10 cellular contexts compared by ENCODE assay signal in genomic region chr2:156456616-156457015, GRCh38. TPM values are rescaled to one million over a fixed set of nuclear protein-coding genes. Genes with fewer than 3 reads are reported as not detected.
DNase-seq lines count a peak whose midpoint lies in the region; ATAC-seq and TF ChIP-seq lines count a peak whose summit lies in the region.
"Had no signal": no experiment of that assay in that cellular context is flagged by ENCODE, and none has a peak within 500 bp of the region (broad histone marks: within the 10 kb centered on the region; RNA-seq: fewer than 3 reads in every experiment).

No MANE protein-coding gene starts in this region.

- no peaks in the 10 kb centered on the region for H3K36me3 ChIP-seq in mesendoderm (ENCODE audit: control insufficient read depth, insufficient read depth, low read length)
- no peaks in the 10 kb centered on the region for H3K36me3 ChIP-seq in MG63

- ATAC-seq in GM18858 (IDR thresholded peaks at IDR 0.05; ENCODE audit: unreplicated experiment) (peak; percentile 69), GM21717 (IDR thresholded peaks at IDR 0.05; ENCODE audit: unreplicated experiment) (peak; percentile 83), HG03439 (IDR thresholded peaks at IDR 0.05; ENCODE audit: unreplicated experiment) (peak; percentile 64), Right ventricle myocardium superior (ENCODE audit: poor library complexity) (no peak)

- POLR2A ChIA-PET in RWPE1 (lab: Yijun Ruan, JAX; ENCODE audit: low non-redundant PET): no interaction called here

- CTCF ChIA-PET in RWPE1 (lab: Yijun Ruan, JAX): interaction anchor here (0.6 to 1.0 kb wide), 2 partner anchors 17 to 61 kb away, joined by 3 read pairs; no protein-coding TSS in a partner anchor

- no peak overlapping the region for H3K23ac ChIP-seq in mesendoderm (ENCODE audit: low read length)

- no peak overlapping the region for H3K4ac ChIP-seq in mesendoderm (ENCODE audit: low read depth, low read length)

- H3K4me1 ChIP-seq in mesendoderm (ENCODE audit: control insufficient read depth, low read depth, low read length): no peaks in the 10 kb centered on the region

- H3K27ac ChIP-seq in mesendoderm (ENCODE audit: low read depth, low read length) (no peak overlapping the region), RWPE1 (no peak overlapping the region)

- no peak overlapping the region for H4K8ac ChIP-seq in mesendoderm (ENCODE audit: low read depth, low read length)

- no peak overlapping the region for H2BK5ac ChIP-seq in mesendoderm (ENCODE audit: low read length)

- intact Hi-C loops in Right ventricle myocardium superior (cut with DNase I): no loop called here

- TF ChIP-seq CTCF in RWPE1 (conservative IDR thresholded peaks at IDR 0.05; ENCODE audit: low read depth): no peak

- peaks cover 7% of the 10 kb centered on the region for H3K79me2 ChIP-seq in mesendoderm (ENCODE audit: control insufficient read depth, insufficient read depth, low read length)

- H3K4me3 ChIP-seq in mesendoderm (ENCODE audit: low read length) (no peak overlapping the region), MG63 (no peak overlapping the region)

- WGBS in mesendoderm (ENCODE audit: extremely low coverage, insufficient coverage, low lambda C conversion rate): no CpG with 5 or more reads among the region's 3 CpGs

- peaks cover 7% of the 10 kb centered on the region for H3K79me1 ChIP-seq in mesendoderm (ENCODE audit: low read length)

- no peak overlapping the region for H2AK5ac ChIP-seq in mesendoderm (ENCODE audit: low read length)

- H2BK15ac ChIP-seq in mesendoderm (replicated peaks; ENCODE audit: low read depth): no peak overlapping the region

- H3K27me3 ChIP-seq in mesendoderm (ENCODE audit: insufficient read depth, low read length, poor library complexity) (no peaks in the 10 kb centered on the region), MG63 (no peaks in the 10 kb centered on the region)

- H4K5ac ChIP-seq in mesendoderm (ENCODE audit: low read length): no peak overlapping the region

- H3K56ac ChIP-seq in mesendoderm (ENCODE audit: low read length): peak overlapping the region; percentile 15

- H3K18ac ChIP-seq in mesendoderm (ENCODE audit: low read length): no peak overlapping the region

- no peaks in the 10 kb centered on the region for H3K9me3 ChIP-seq in MG63

- H3K4me2 ChIP-seq in mesendoderm (ENCODE audit: low read length): no peak overlapping the region

- no peak for DNase-seq in mesendoderm
- DNase-seq in RWPE1 (ENCODE audit: low spot score): no peak
- no peak for DNase-seq in activated CD4-positive, alpha-beta T cell treated with anti-CD3 and anti-CD28 coated beads for 4 hours
- DNase-seq in MG63: no peak
- no peak for DNase-seq in Right ventricle myocardium superior
- DNase-seq: erythroblast; stimulated activated CD4-positive, alpha-beta T cell treated with anti-CD3 and anti-CD28 coated beads, Interleukin-15, amount 100 ng/mL, for 24 hours had no signal

- no peak overlapping the region for H3K9ac ChIP-seq in mesendoderm (ENCODE audit: low read length)

- H2BK120ac ChIP-seq in mesendoderm (ENCODE audit: low read depth, low read length): no peak overlapping the region

RNA-seq across cellular contexts. Expression of gene GPD2, which starts 20.4 kb away (rescaled TPM):
- 42.8 TPM for polyA plus RNA-seq in mesendoderm (2013, experiment 1 of 2)
- polyA plus RNA-seq in mesendoderm (2013, experiment 2 of 2): 40.8 TPM
- total RNA-seq in MG63 (2014; rRNA removed; shearing (Covaris generic); ENCODE audit: low replicate concordance): 25.4 and 51.7 TPM in 2 replicates
- 15.8 TPM for total RNA-seq in Right ventricle myocardium superior
